In the genomic region with DNA sequence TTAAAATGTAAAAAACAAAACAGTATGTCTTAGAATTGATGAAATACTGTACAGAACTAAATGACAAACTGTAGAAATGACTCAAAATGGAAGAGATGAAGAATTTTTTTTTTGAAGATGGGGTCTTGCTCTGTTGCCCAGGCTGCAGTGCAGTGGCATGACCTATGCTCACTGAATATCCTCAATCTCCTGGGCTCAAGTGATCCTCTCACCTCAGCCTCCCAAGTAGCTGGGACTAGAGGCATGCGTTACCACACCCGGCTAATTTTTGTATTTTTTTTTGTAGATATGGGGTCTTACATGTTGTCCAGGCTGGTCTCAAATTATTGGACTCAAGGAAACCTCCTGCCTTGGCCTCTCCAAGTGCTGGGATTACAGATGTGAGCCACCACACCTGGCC, we compare ENCODE assay signal across 36 cellular contexts.
"Had no signal": no experiment of that assay in that cellular context is flagged by ENCODE, and none has a peak within 500 bp of the region (broad histone marks: within the 10 kb centered on the region; RNA-seq: fewer than 3 reads in every experiment).

No MANE protein-coding gene starts in this region.

- ATAC-seq: activated CD4-positive, alpha-beta T cell treated with anti-CD3 and anti-CD28 coated beads for 36 hours; activated CD4-positive, CD25-positive, alpha-beta regulatory T cell treated with anti-CD3 and anti-CD28 coated beads, Interleukin-2, amount 50 U/mL, for 24 hours; activated CD8-positive, alpha-beta memory T cell treated with anti-CD3 and anti-CD28 coated beads, Interleukin-2, amount 10 ng/mL, durations not matched to agents 7 days and 5 days; activated CD8-positive, alpha-beta T cell treated with anti-CD3 and anti-CD28 coated beads, Interleukin-2, amount 10 ng/mL, durations not matched to agents 7 days and 5 days; activated naive CD8-positive, alpha-beta T cell treated with anti-CD3 and anti-CD28 coated beads, Interleukin-2, amount 50 U/mL, for 24 hours had no signal

- H3K27me3 Mint-ChIP-seq: activated CD4-positive, alpha-beta memory T cell treated with anti-CD3 and anti-CD28 coated beads, Interleukin-2, amount 10 ng/mL, durations not matched to agents 7 days and 5 days; activated CD4-positive, alpha-beta T cell treated with anti-CD3 and anti-CD28 coated beads for 36 hours; activated CD4-positive, alpha-beta T cell treated with anti-CD3 and anti-CD28 coated beads, Interleukin-2, amount 10 ng/mL, durations not matched to agents 7 days and 5 days; activated CD8-positive, alpha-beta memory T cell treated with anti-CD3 and anti-CD28 coated beads, Interleukin-2, amount 10 ng/mL, durations not matched to agents 7 days and 5 days; activated naive CD4-positive, alpha-beta T cell treated with anti-CD3 and anti-CD28 coated beads, Interleukin-2, amount 10 ng/mL, durations not matched to agents 7 days and 5 days; activated naive CD4-positive, alpha-beta T cell treated with anti-CD3 and anti-CD28 coated beads, Interleukin-2, amount 50 U/mL, for 24 hours; activated naive CD8-positive, alpha-beta T cell; activated naive CD8-positive, alpha-beta T cell treated with anti-CD3 and anti-CD28 coated beads, Interleukin-2, amount 10 ng/mL, durations not matched to agents 7 days and 5 days; activated naive CD8-positive, alpha-beta T cell treated with anti-CD3 and anti-CD28 coated beads, Interleukin-2, amount 50 U/mL, for 24 hours; activated T-cell treated with anti-CD3 and anti-CD28 coated beads, Interleukin-2, amount 50 U/mL, for 24 hours; central memory CD8-positive, alpha-beta T cell had no signal

- DNase-seq: activated CD4-positive, alpha-beta memory T cell treated with anti-CD3 and anti-CD28 coated beads, Interleukin-2, amount 10 ng/mL, durations not matched to agents 7 days and 5 days; activated CD4-positive, alpha-beta T cell treated with anti-CD3 and anti-CD28 coated beads for 1 hour; activated CD4-positive, alpha-beta T cell treated with anti-CD3 and anti-CD28 coated beads for 36 hours; activated CD4-positive, alpha-beta T cell treated with anti-CD3 and anti-CD28 coated beads for 48 hours; activated CD4-positive, alpha-beta T cell treated with anti-CD3 and anti-CD28 coated beads, Interleukin-2, amount 10 ng/mL, durations not matched to agents 7 days and 5 days; activated CD4-positive, alpha-beta T cell treated with anti-CD3 and anti-CD28 coated beads, Interleukin-2, amount 50 U/mL, for 48 hours; activated CD4-positive, CD25-positive, alpha-beta regulatory T cell; activated CD8-positive, alpha-beta memory T cell treated with anti-CD3 and anti-CD28 coated beads for 24 hours; activated CD8-positive, alpha-beta memory T cell treated with anti-CD3 and anti-CD28 coated beads, Interleukin-2, amount 10 ng/mL, durations not matched to agents 7 days and 5 days; activated CD8-positive, alpha-beta memory T cell treated with anti-CD3 and anti-CD28 coated beads, Interleukin-2, amount 50 U/mL, for 48 hours; activated CD8-positive, alpha-beta T cell treated with anti-CD3 and anti-CD28 coated beads, Interleukin-2, amount 10 ng/mL, durations not matched to agents 7 days and 5 days; activated effector memory CD4-positive, alpha-beta T cell treated with Interleukin-2 at 50 U/mL for 16 hours; activated gamma-delta T cell; activated naive CD4-positive, alpha-beta T cell treated with anti-CD3 and anti-CD28 coated beads, Interleukin-2, amount 10 ng/mL, durations not matched to agents 7 days and 5 days; activated naive CD4-positive, alpha-beta T cell treated with Interleukin-2 at 50 U/mL for 16 hours; activated naive CD8-positive, alpha-beta T cell treated with anti-CD3 and anti-CD28 coated beads, Interleukin-2, amount 10 ng/mL, durations not matched to agents 7 days and 5 days; activated naive CD8-positive, alpha-beta T cell treated with anti-CD3 and anti-CD28 coated beads, Interleukin-2, amount 50 U/mL, for 24 hours; activated T-cell treated with anti-CD3 and anti-CD28 coated beads, Interleukin-2, amount 50 U/mL, for 24 hours; activated T-cell treated with anti-CD3 and anti-CD28 coated beads, Interleukin-2, amount 50 U/mL, for 48 hours; amygdala; anterior cingulate cortex; caudate nucleus; cerebellar nuclear complex; T-helper 2 cell; T-helper 9 cell had no signal

- FAIRE-seq: bronchial epithelial cell had no signal

- H3K27me3 ChIP-seq: ascending aorta, cardiac muscle cell had no signal

- H3K27ac ChIP-seq: ascending aorta, cardiac muscle cell, VCaP had no signal

- H3K4me1 Mint-ChIP-seq: activated CD4-positive, alpha-beta memory T cell treated with anti-CD3 and anti-CD28 coated beads, Interleukin-2, amount 10 ng/mL, durations not matched to agents 7 days and 5 days; activated CD4-positive, alpha-beta T cell treated with anti-CD3 and anti-CD28 coated beads, Interleukin-2, amount 10 ng/mL, durations not matched to agents 7 days and 5 days; activated CD8-positive, alpha-beta memory T cell treated with anti-CD3 and anti-CD28 coated beads, Interleukin-2, amount 10 ng/mL, durations not matched to agents 7 days and 5 days; activated naive CD4-positive, alpha-beta T cell treated with anti-CD3 and anti-CD28 coated beads, Interleukin-2, amount 10 ng/mL, durations not matched to agents 7 days and 5 days; brain had no signal

- H3K4me3 Mint-ChIP-seq: activated CD4-positive, alpha-beta memory T cell treated with anti-CD3 and anti-CD28 coated beads, Interleukin-2, amount 10 ng/mL, durations not matched to agents 7 days and 5 days; activated CD4-positive, alpha-beta T cell treated with anti-CD3 and anti-CD28 coated beads for 36 hours; activated CD4-positive, alpha-beta T cell treated with anti-CD3 and anti-CD28 coated beads, Interleukin-2, amount 10 ng/mL, durations not matched to agents 7 days and 5 days; activated CD8-positive, alpha-beta memory T cell treated with anti-CD3 and anti-CD28 coated beads, Interleukin-2, amount 10 ng/mL, durations not matched to agents 7 days and 5 days; activated CD8-positive, alpha-beta T cell treated with anti-CD3 and anti-CD28 coated beads, Interleukin-2, amount 10 ng/mL, durations not matched to agents 7 days and 5 days; activated naive CD4-positive, alpha-beta T cell treated with anti-CD3 and anti-CD28 coated beads, Interleukin-2, amount 10 ng/mL, durations not matched to agents 7 days and 5 days; activated naive CD4-positive, alpha-beta T cell treated with anti-CD3 and anti-CD28 coated beads, Interleukin-2, amount 50 U/mL, for 24 hours; activated naive CD8-positive, alpha-beta T cell; activated naive CD8-positive, alpha-beta T cell treated with anti-CD3 and anti-CD28 coated beads, Interleukin-2, amount 10 ng/mL, durations not matched to agents 7 days and 5 days; activated naive CD8-positive, alpha-beta T cell treated with anti-CD3 and anti-CD28 coated beads, Interleukin-2, amount 50 U/mL, for 24 hours; activated T-cell treated with anti-CD3 and anti-CD28 coated beads, Interleukin-2, amount 50 U/mL, for 24 hours; brain; central memory CD8-positive, alpha-beta T cell; T-helper 2 cell treated with Interferon-gamma antibody and Interleukin-4, amounts not matched to agents 5 μg/mL and 100 μg/mL, for 36 hours had no signal

- H3K27ac Mint-ChIP-seq: activated CD4-positive, alpha-beta memory T cell treated with anti-CD3 and anti-CD28 coated beads, Interleukin-2, amount 10 ng/mL, durations not matched to agents 7 days and 5 days; activated CD4-positive, alpha-beta T cell treated with anti-CD3 and anti-CD28 coated beads for 36 hours; activated CD4-positive, alpha-beta T cell treated with anti-CD3 and anti-CD28 coated beads, Interleukin-2, amount 10 ng/mL, durations not matched to agents 7 days and 5 days; activated CD8-positive, alpha-beta memory T cell treated with anti-CD3 and anti-CD28 coated beads, Interleukin-2, amount 10 ng/mL, durations not matched to agents 7 days and 5 days; activated CD8-positive, alpha-beta T cell treated with anti-CD3 and anti-CD28 coated beads, Interleukin-2, amount 10 ng/mL, durations not matched to agents 7 days and 5 days; activated naive CD4-positive, alpha-beta T cell treated with anti-CD3 and anti-CD28 coated beads, Interleukin-2, amount 10 ng/mL, durations not matched to agents 7 days and 5 days; activated naive CD4-positive, alpha-beta T cell treated with anti-CD3 and anti-CD28 coated beads, Interleukin-2, amount 50 U/mL, for 24 hours; activated naive CD8-positive, alpha-beta T cell; activated naive CD8-positive, alpha-beta T cell treated with anti-CD3 and anti-CD28 coated beads, Interleukin-2, amount 10 ng/mL, durations not matched to agents 7 days and 5 days; activated naive CD8-positive, alpha-beta T cell treated with anti-CD3 and anti-CD28 coated beads, Interleukin-2, amount 50 U/mL, for 24 hours; activated T-cell treated with anti-CD3 and anti-CD28 coated beads, Interleukin-2, amount 50 U/mL, for 24 hours; activated T-helper 2 cell treated with anti-CD3 and anti-CD28 coated beads, Interferon-gamma antibody, Interleukin-2, Interleukin-4, amounts not matched to agents 10 μg/mL and 5 μg/mL and 100 μg/mL, durations not matched to agents 14 hours and 24 hours and 36 hours; brain; T-helper 2 cell treated with Interferon-gamma antibody and Interleukin-4, amounts not matched to agents 5 μg/mL and 100 μg/mL, for 36 hours had no signal

- H3K4me3 ChIP-seq: ascending aorta, cardiac muscle cell had no signal

- H3K9me3 Mint-ChIP-seq: activated CD4-positive, alpha-beta memory T cell treated with anti-CD3 and anti-CD28 coated beads, Interleukin-2, amount 10 ng/mL, durations not matched to agents 7 days and 5 days; activated CD4-positive, alpha-beta T cell treated with anti-CD3 and anti-CD28 coated beads, Interleukin-2, amount 10 ng/mL, durations not matched to agents 7 days and 5 days; activated naive CD4-positive, alpha-beta T cell treated with anti-CD3 and anti-CD28 coated beads, Interleukin-2, amount 10 ng/mL, durations not matched to agents 7 days and 5 days; activated naive CD4-positive, alpha-beta T cell treated with anti-CD3 and anti-CD28 coated beads, Interleukin-2, amount 50 U/mL, for 24 hours; activated naive CD8-positive, alpha-beta T cell treated with anti-CD3 and anti-CD28 coated beads, Interleukin-2, amount 10 ng/mL, durations not matched to agents 7 days and 5 days; activated naive CD8-positive, alpha-beta T cell treated with anti-CD3 and anti-CD28 coated beads, Interleukin-2, amount 50 U/mL, for 24 hours; activated T-cell treated with anti-CD3 and anti-CD28 coated beads, Interleukin-2, amount 50 U/mL, for 24 hours; activated T-helper 2 cell treated with anti-CD3 and anti-CD28 coated beads, Interferon-gamma antibody, Interleukin-2, Interleukin-4, amounts not matched to agents 10 μg/mL and 5 μg/mL and 100 μg/mL, durations not matched to agents 14 hours and 24 hours and 36 hours; central memory CD8-positive, alpha-beta T cell; T-helper 2 cell treated with Interferon-gamma antibody and Interleukin-4, amounts not matched to agents 5 μg/mL and 100 μg/mL, for 36 hours had no signal

- H3K9me3 ChIP-seq: ascending aorta had no signal

- H3K4me1 ChIP-seq: ascending aorta had no signal
